2 cellular contexts compared by ENCODE assay signal in the genomic region with DNA sequence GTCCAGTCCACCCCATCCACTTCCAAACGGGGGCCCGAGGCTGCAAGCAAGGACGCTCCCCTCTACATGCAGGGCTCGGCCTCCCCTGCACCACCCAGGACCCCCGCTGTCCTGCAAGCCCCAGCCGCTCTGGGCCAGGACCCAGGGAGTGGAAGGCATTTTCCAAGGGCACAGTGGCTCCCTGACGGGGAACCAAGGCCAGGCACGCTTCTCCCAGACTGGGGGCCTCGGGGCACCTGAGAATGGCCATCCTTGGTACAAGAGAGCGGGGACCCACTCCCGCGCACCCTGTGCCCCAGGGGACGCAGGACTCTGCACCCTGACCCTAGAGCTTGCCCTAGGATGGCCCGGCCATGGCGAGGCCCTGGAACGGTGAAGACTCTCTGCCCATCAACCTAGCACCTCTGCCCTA.
TF ChIP-seq lines count a peak whose summit lies in the region.

No MANE protein-coding gene starts in this region.

TF ChIP-seq in SK-N-SH, 30 proteins besides CTCF, POLR2A, EP300 and RAD21 (continued from another document):
- TF ChIP-seq FOSL2 (IDR thresholded peaks at IDR 0.05; ENCODE audit: borderline replicate concordance, low read depth) = no peak
- no peak for TF ChIP-seq JUND (IDR thresholded peaks at IDR 0.05)
- no peak for TF ChIP-seq FOXJ3 (CRISPR knock-in tag; IDR thresholded peaks at IDR 0.05)
- TF ChIP-seq TAF1 (IDR thresholded peaks at IDR 0.05; ENCODE audit: borderline replicate concordance, low read depth, low read length) = no peak
- TF ChIP-seq, protein P1, sequence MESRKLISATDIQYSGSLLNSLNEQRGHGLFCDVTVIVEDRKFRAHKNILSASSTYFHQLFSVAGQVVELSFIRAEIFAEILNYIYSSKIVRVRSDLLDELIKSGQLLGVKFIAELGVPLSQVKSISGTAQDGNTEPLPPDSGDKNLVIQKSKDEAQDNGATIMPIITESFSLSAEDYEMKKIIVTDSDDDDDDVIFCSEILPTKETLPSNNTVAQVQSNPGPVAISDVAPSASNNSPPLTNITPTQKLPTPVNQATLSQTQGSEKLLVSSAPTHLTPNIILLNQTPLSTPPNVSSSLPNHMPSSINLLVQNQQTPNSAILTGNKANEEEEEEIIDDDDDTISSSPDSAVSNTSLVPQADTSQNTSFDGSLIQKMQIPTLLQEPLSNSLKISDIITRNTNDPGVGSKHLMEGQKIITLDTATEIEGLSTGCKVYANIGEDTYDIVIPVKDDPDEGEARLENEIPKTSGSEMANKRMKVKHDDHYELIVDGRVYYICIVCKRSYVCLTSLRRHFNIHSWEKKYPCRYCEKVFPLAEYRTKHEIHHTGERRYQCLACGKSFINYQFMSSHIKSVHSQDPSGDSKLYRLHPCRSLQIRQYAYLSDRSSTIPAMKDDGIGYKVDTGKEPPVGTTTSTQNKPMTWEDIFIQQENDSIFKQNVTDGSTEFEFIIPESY (IDR thresholded peaks at IDR 0.05; ENCODE audit: borderline replicate concordance, low read depth) = no peak
- TF ChIP-seq SMC3 (IDR thresholded peaks at IDR 0.05; ENCODE audit: low read depth, low read length) = no peak
- TF ChIP-seq RFX5 (IDR thresholded peaks at IDR 0.05; ENCODE audit: low read length) = no peak
- no peak for TF ChIP-seq USF1 (IDR thresholded peaks at IDR 0.05; ENCODE audit: borderline replicate concordance, low read depth)
- no peak for TF ChIP-seq RCOR1 (IDR thresholded peaks at IDR 0.05; ENCODE audit: low read length)
- no peak for TF ChIP-seq MAX (IDR thresholded peaks at IDR 0.05; ENCODE audit: low read depth)
- no peak for TF ChIP-seq SIN3A (IDR thresholded peaks at IDR 0.05; ENCODE audit: borderline replicate concordance, low read depth, low read length)
- TF ChIP-seq MXI1 (IDR thresholded peaks at IDR 0.05; ENCODE audit: low read depth, low read length) = no peak
- no peak for TF ChIP-seq NFIC (IDR thresholded peaks at IDR 0.05; ENCODE audit: borderline replicate concordance)

TF ChIP-seq in SK-N-SH treated with all-trans-retinoic acid at 6 μM for 48 hours, 23 proteins besides CTCF, POLR2A, EP300 and RAD21 (continued from another document):
- TF ChIP-seq PATZ1 (CRISPR knock-in tag; IDR thresholded peaks at IDR 0.05; ENCODE audit: borderline replicate concordance) (no peak), RARB (CRISPR knock-in tag; IDR thresholded peaks at IDR 0.05) (no peak), ZNF70 (CRISPR knock-in tag; IDR thresholded peaks at IDR 0.05) (no peak), ESRRG (CRISPR knock-in tag; IDR thresholded peaks at IDR 0.05) (no peak), GLIS3 (CRISPR knock-in tag; IDR thresholded peaks at IDR 0.05) (no peak), BACH2 (CRISPR knock-in tag; IDR thresholded peaks at IDR 0.05; ENCODE audit: borderline replicate concordance) (no peak), OSR1 (CRISPR knock-in tag; IDR thresholded peaks at IDR 0.05) (no peak), TCF4 (CRISPR knock-in tag; IDR thresholded peaks at IDR 0.05; ENCODE audit: borderline replicate concordance) (no peak), CSDC2 (CRISPR knock-in tag; IDR thresholded peaks at IDR 0.05) (no peak), ZNF8 (CRISPR knock-in tag; IDR thresholded peaks at IDR 0.05) (no peak), ARNTL (CRISPR knock-in tag; IDR thresholded peaks at IDR 0.05; ENCODE audit: borderline replicate concordance, low read depth) (no peak), PPARA (CRISPR knock-in tag; IDR thresholded peaks at IDR 0.05; ENCODE audit: borderline replicate concordance) (no peak), TOX (CRISPR knock-in tag; IDR thresholded peaks at IDR 0.05; ENCODE audit: borderline replicate concordance) (no peak), ISL1 (CRISPR knock-in tag; IDR thresholded peaks at IDR 0.05) (no peak)
- TF ChIP-seq, protein P2, sequence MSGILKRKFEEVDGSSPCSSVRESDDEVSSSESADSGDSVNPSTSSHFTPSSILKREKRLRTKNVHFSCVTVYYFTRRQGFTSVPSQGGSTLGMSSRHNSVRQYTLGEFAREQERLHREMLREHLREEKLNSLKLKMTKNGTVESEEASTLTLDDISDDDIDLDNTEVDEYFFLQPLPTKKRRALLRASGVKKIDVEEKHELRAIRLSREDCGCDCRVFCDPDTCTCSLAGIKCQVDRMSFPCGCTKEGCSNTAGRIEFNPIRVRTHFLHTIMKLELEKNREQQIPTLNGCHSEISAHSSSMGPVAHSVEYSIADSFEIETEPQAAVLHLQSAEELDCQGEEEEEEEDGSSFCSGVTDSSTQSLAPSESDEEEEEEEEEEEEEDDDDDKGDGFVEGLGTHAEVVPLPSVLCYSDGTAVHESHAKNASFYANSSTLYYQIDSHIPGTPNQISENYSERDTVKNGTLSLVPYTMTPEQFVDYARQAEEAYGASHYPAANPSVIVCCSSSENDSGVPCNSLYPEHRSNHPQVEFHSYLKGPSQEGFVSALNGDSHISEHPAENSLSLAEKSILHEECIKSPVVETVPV (CRISPR knock-in tag; IDR thresholded peaks at IDR 0.05) = no peak
- TF ChIP-seq, protein P3, sequence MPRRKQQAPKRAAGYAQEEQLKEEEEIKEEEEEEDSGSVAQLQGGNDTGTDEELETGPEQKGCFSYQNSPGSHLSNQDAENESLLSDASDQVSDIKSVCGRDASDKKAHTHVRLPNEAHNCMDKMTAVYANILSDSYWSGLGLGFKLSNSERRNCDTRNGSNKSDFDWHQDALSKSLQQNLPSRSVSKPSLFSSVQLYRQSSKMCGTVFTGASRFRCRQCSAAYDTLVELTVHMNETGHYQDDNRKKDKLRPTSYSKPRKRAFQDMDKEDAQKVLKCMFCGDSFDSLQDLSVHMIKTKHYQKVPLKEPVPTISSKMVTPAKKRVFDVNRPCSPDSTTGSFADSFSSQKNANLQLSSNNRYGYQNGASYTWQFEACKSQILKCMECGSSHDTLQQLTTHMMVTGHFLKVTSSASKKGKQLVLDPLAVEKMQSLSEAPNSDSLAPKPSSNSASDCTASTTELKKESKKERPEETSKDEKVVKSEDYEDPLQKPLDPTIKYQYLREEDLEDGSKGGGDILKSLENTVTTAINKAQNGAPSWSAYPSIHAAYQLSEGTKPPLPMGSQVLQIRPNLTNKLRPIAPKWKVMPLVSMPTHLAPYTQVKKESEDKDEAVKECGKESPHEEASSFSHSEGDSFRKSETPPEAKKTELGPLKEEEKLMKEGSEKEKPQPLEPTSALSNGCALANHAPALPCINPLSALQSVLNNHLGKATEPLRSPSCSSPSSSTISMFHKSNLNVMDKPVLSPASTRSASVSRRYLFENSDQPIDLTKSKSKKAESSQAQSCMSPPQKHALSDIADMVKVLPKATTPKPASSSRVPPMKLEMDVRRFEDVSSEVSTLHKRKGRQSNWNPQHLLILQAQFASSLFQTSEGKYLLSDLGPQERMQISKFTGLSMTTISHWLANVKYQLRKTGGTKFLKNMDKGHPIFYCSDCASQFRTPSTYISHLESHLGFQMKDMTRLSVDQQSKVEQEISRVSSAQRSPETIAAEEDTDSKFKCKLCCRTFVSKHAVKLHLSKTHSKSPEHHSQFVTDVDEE (CRISPR knock-in tag; IDR thresholded peaks at IDR 0.05) = no peak
- TF ChIP-seq, protein P4, sequence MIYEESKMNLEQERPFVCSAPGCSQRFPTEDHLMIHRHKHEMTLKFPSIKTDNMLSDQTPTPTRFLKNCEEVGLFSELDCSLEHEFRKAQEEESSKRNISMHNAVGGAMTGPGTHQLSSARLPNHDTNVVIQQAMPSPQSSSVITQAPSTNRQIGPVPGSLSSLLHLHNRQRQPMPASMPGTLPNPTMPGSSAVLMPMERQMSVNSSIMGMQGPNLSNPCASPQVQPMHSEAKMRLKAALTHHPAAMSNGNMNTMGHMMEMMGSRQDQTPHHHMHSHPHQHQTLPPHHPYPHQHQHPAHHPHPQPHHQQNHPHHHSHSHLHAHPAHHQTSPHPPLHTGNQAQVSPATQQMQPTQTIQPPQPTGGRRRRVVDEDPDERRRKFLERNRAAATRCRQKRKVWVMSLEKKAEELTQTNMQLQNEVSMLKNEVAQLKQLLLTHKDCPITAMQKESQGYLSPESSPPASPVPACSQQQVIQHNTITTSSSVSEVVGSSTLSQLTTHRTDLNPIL (CRISPR knock-in tag; IDR thresholded peaks at IDR 0.05; ENCODE audit: low read depth) = no peak
- TF ChIP-seq, protein P5, sequence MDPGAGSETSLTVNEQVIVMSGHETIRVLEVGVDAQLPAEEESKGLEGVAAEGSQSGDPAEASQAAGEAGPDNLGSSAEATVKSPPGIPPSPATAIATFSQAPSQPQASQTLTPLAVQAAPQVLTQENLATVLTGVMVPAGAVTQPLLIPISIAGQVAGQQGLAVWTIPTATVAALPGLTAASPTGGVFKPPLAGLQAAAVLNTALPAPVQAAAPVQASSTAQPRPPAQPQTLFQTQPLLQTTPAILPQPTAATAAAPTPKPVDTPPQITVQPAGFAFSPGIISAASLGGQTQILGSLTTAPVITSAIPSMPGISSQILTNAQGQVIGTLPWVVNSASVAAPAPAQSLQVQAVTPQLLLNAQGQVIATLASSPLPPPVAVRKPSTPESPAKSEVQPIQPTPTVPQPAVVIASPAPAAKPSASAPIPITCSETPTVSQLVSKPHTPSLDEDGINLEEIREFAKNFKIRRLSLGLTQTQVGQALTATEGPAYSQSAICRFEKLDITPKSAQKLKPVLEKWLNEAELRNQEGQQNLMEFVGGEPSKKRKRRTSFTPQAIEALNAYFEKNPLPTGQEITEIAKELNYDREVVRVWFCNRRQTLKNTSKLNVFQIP (CRISPR knock-in tag; IDR thresholded peaks at IDR 0.05; ENCODE audit: borderline replicate concordance, low read depth) = no peak
